In the genomic region with DNA sequence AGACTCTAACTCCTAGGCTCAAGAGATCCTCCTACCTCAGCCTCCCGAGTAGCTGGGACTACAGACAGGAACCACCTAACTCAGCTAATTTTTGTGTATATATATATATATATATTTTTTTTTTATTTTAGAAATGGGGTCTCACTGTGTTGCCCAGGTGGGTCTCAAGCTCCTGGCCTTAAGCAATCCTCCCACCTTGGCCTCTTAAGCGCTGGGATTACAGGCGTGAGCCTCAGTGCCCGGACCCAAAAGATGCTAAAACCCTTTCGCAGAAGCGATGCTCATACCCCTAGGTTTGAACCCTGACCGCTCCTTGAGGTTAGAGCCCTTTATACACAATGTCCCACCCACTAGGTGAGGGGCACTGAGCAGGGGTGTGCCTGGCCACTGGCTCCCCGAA, we compare ENCODE assay signal across 24 cellular contexts. TPM values are rescaled to one million over a fixed set of nuclear protein-coding genes. Genes with fewer than 3 reads are reported as not detected.
A peak's percentile ranks its signal among the peaks of the same experiment; 100 is the strongest.
DNase-seq lines count a peak whose midpoint lies in the region; ATAC-seq and TF ChIP-seq lines count a peak whose summit lies in the region.
"Had no signal": no experiment of that assay in that cellular context is flagged by ENCODE, and none has a peak within 500 bp of the region (broad histone marks: within the 10 kb centered on the region; RNA-seq: fewer than 3 reads in every experiment).

No MANE protein-coding gene starts in this region.

- TF ChIP-seq RAD21 in HCT116 (IDR thresholded peaks at IDR 0.05; ENCODE audit: low read depth), result no peak

- peak overlapping the region; percentile 74 for H3K4me3 Mint-ChIP-seq in WTC11
- H3K4me3 Mint-ChIP-seq: activated naive CD4-positive, alpha-beta T cell treated with anti-CD3 and anti-CD28 coated beads, Interleukin-2, amount 10 ng/mL, durations not matched to agents 7 days and 5 days; activated T-cell treated with anti-CD3 and anti-CD28 coated beads, Interleukin-2, amount 50 U/mL, for 4 hours; dendritic cell treated with granulocyte-macrophage colony-stimulating factor and Interleukin-4, amounts not matched to agents 40 ng/mL and 50 ng/mL, for 4 days; nephron; T-cell had no signal

- no peaks in the 10 kb centered on the region for H3K9me2 ChIP-seq in HCT116 (ENCODE audit: insufficient read depth)

- H2AFZ ChIP-seq in HCT116 (ENCODE audit: low read depth, low read length, poor library complexity, severe bottlenecking), result no peak overlapping the region

- H4K20me1 ChIP-seq in HCT116 (ENCODE audit: insufficient read depth), result no peaks in the 10 kb centered on the region

- H3K36me3 Mint-ChIP-seq in WTC11, result peaks cover 7% of the 10 kb centered on the region
- H3K36me3 Mint-ChIP-seq: activated naive CD4-positive, alpha-beta T cell treated with anti-CD3 and anti-CD28 coated beads, Interleukin-2, amount 10 ng/mL, durations not matched to agents 7 days and 5 days; T-cell had no signal

- no TSS peak for BruUV-seq in HCT116 (replicated peaks; lab: Mats Ljungman, UMichigan)

- no peak for DNase-seq in HCT116 (ENCODE audit: low read depth, low spot score)
- no peak for DNase-seq in WTC11 (ENCODE audit: low spot score)
- DNase-seq in putamen (ENCODE audit: low spot score), result no peak
- DNase-seq in NOMO-1 (lab: John Stamatoyannopoulos, UW; ENCODE audit: unreplicated experiment in 2 of 2), result no peak
- DNase-seq in activated CD8-positive, alpha-beta memory T cell treated with anti-CD3 and anti-CD28 coated beads for 24 hours, result no peak
- DNase-seq: ACHN; activated naive CD4-positive, alpha-beta T cell treated with anti-CD3 and anti-CD28 coated beads, Interleukin-2, amount 10 ng/mL, durations not matched to agents 7 days and 5 days; activated T-cell treated with anti-CD3 and anti-CD28 coated beads, Interleukin-2, amount 50 U/mL, for 4 hours; amygdala; NCI-H1092 treated with DMSO at 0.1 percent for 48 hours; NCI-H2029 treated with DMSO at 0.1 percent for 48 hours; NCI-H446; stimulated activated CD4-positive, alpha-beta T cell treated with anti-CD3 and anti-CD28 coated beads, Interleukin-1b, Interleukin-23, amount 100 ng/mL, for 48 hours; T-cell had no signal

- H3K36me3 ChIP-seq in HCT116 (ENCODE audit: control insufficient read depth in 1 of 2, insufficient read depth in 2 of 2, low read length in 2 of 2) (no peaks in the 10 kb centered on the region), neutrophil (peaks cover 17% of the 10 kb centered on the region)
- H3K36me3 ChIP-seq: BLaER1, suprapubic skin had no signal

- peaks cover 3% of the 10 kb centered on the region; the same call in 1 of the 2 replicates for H3K27me3 Mint-ChIP-seq in WTC11 (ENCODE audit: low read depth)

- intact Hi-C loops in HCT116 (cut with micrococcal nuclease), result no loop called here

- H3K9me3 ChIP-seq in HCT116 (ENCODE audit: control insufficient read depth in 1 of 2, insufficient read depth in 1 of 2, low read depth in 1 of 2, low read length in 2 of 2) (no peaks in the 10 kb centered on the region), neutrophil (no peaks in the 10 kb centered on the region)
- H3K9me3 ChIP-seq: BLaER1, suprapubic skin had no signal

- H3K27ac ChIP-seq in HCT116 (ENCODE audit: low read depth, low read length) (peak overlapping the region; percentile 76), neutrophil (peak overlapping the region; percentile 98)
- H3K27ac ChIP-seq: BLaER1, suprapubic skin had no signal

- H3K79me2 ChIP-seq in HCT116 (ENCODE audit: insufficient read depth, low read length), result no peaks in the 10 kb centered on the region

- H3K27ac Mint-ChIP-seq in WTC11, result peak overlapping the region; percentile 100
- H3K27ac Mint-ChIP-seq: activated naive CD4-positive, alpha-beta T cell treated with anti-CD3 and anti-CD28 coated beads, Interleukin-2, amount 10 ng/mL, durations not matched to agents 7 days and 5 days; dendritic cell treated with granulocyte-macrophage colony-stimulating factor and Interleukin-4, amounts not matched to agents 40 ng/mL and 50 ng/mL, for 4 days; T-cell had no signal

- H3K4me1 Mint-ChIP-seq in WTC11, result peaks cover 80% of the 10 kb centered on the region

- POLR2A ChIA-PET in HCT116 (lab: Charles Lee) (interaction anchor here (0.6 to 11.4 kb wide), 3 partner anchors 11 to 291 kb away, joined by 4 to 188 read pairs (median 4); partner anchors contain the start of genes CLDN6, HCFC1R1, PRSS27 and THOC6), WTC11 (lab: Charles Lee) (interaction anchor here (0.6 to 13.9 kb wide), 10 partner anchors 11 to 860 kb away, joined by 3 to 502 read pairs (median 4); partner anchors contain the start of genes CLDN6, HCFC1R1, THOC6 and TNFRSF12A)

- peak overlapping the region; percentile 64; the same call in 1 of the 2 replicates for H3K9ac ChIP-seq in HCT116 (ENCODE audit: low read length)
- H3K9ac ChIP-seq: BLaER1 had no signal

- peak overlapping the region; percentile 84 for H3K4me2 ChIP-seq in HCT116 (ENCODE audit: low read length)
- H3K4me2 ChIP-seq: BLaER1 had no signal

- no peak for TF ChIP-seq POLR2A in HCT116 (IDR thresholded peaks at IDR 0.05; ENCODE audit: borderline replicate concordance, extremely low read depth, insufficient read depth, insufficient read length)

- no peaks in the 10 kb centered on the region for H3K27me3 ChIP-seq in HCT116 (ENCODE audit: insufficient read depth, low read length)
- no peaks in the 10 kb centered on the region for H3K27me3 ChIP-seq in neutrophil

- CTCF ChIA-PET in HCT116 (lab: Charles Lee), result interaction anchor here (1.0 to 2.1 kb wide), 5 partner anchors 10 to 21 kb away, joined by 3 to 12 read pairs (median 6); partner anchors contain the start of genes HCFC1R1, THOC6 and TNFRSF12A
- CTCF ChIA-PET in WTC11 (lab: Charles Lee), result interaction anchor here (1.2 to 13.4 kb wide), 6 partner anchors 9 to 98 kb away, joined by 4 to 360 read pairs (median 6); partner anchors contain the start of genes CLDN6, HCFC1R1, PAQR4 and THOC6

- H3K4me3 ChIP-seq in HCT116 (replicated peaks in 1 of 2; ENCODE audit: low read depth in 1 of 2, low read length in 2 of 2) (peak overlapping the region in 1 of 2 experiments; percentile 46; a peak in 1 of 4 replicates), neutrophil (ENCODE audit: low read depth in 1 of 2, low read length in 1 of 2) (no peak overlapping the region)
- H3K4me3 ChIP-seq: BLaER1, suprapubic skin had no signal

- H3K9me3 Mint-ChIP-seq in WTC11, result no peaks in the 10 kb centered on the region
- H3K9me3 Mint-ChIP-seq: activated naive CD4-positive, alpha-beta T cell treated with anti-CD3 and anti-CD28 coated beads, Interleukin-2, amount 10 ng/mL, durations not matched to agents 7 days and 5 days; activated T-cell treated with anti-CD3 and anti-CD28 coated beads, Interleukin-2, amount 50 U/mL, for 4 hours; dendritic cell treated with granulocyte-macrophage colony-stimulating factor and Interleukin-4, amounts not matched to agents 40 ng/mL and 50 ng/mL, for 4 days; nephron; T-cell had no signal

- ATAC-seq in HCT116, result no peak
- no peak for ATAC-seq in WTC11
- ATAC-seq: activated T-cell treated with anti-CD3 and anti-CD28 coated beads, Interleukin-2, amount 50 U/mL, for 4 hours; T-cell had no signal

- TF ChIP-seq CTCF in HCT116 (IDR thresholded peaks at IDR 0.05 in 2 of 3, conservative IDR thresholded peaks at IDR 0.05 in 1 of 3; ENCODE audit: borderline replicate concordance in 1 of 3, insufficient read depth in 1 of 3, low read depth in 2 of 3, low read length in 2 of 3), result no peak
- TF ChIP-seq CTCF in WTC11 (IDR thresholded peaks at IDR 0.05), result no peak
- no peak for TF ChIP-seq CTCF in neutrophil (IDR thresholded peaks at IDR 0.05)

- H3K4me1 ChIP-seq in HCT116 (ENCODE audit: control insufficient read depth in 1 of 2, insufficient read depth in 2 of 2, low read length in 2 of 2) (peaks cover 65 to 98% of the 10 kb centered on the region in 2 experiments), neutrophil (ENCODE audit: control insufficient read depth in 1 of 2, insufficient read depth in 1 of 2, low read depth in 1 of 2, low read length in 1 of 2) (peaks cover 65% of the 10 kb centered on the region in 2 experiments)

- RAD21 ChIA-PET in HCT116 (lab: Charles Lee; ENCODE audit: low non-redundant PET in 1 of 2, low total read pairs in 2 of 2, uncharacterized antibody in 2 of 2, unreplicated experiment in 2 of 2), result no interaction called here

TF ChIP-seq in WTC11, 78 proteins besides CTCF, POLR2A, EP300 and RAD21:
- TF ChIP-seq ERG (CRISPR knock-in tag; IDR thresholded peaks at IDR 0.05), result no peak
- peak; percentile 70 for TF ChIP-seq ZNF121 (CRISPR knock-in tag; IDR thresholded peaks at IDR 0.05)

RNA-seq across cellular contexts. Expression of gene CLDN9, which starts 2.2 kb away (rescaled TPM):
- 0.76 TPM for total RNA-seq in HCT116 (2021; ENCODE audit: unreplicated experiment)
- polyA plus RNA-seq in HCT116 (2012), result 0.96 and 1.4 TPM in 2 replicates
- total RNA-seq in WTC11 (2021), result 0.87 to 1.1 TPM (median 0.92 TPM) in 3 replicates
- total RNA-seq: activated T-cell treated with anti-CD3 and anti-CD28 coated beads, Interleukin-2, amount 50 U/mL, for 4 hours; Daoy; endothelial cell of umbilical vein; mononuclear cell; posterior vena cava; skeletal muscle tissue; suprapubic skin had no signal

RNA-seq across cellular contexts. Expression of gene CLDN6, which starts 7.5 kb away (rescaled TPM):
- total RNA-seq in HCT116 (2021; ENCODE audit: unreplicated experiment), result 0.49 TPM
- polyA plus RNA-seq in HCT116 (2012), result 0.11 and 0.21 TPM in 2 replicates
- 746 to 778 TPM (median 775 TPM) in 3 replicates for total RNA-seq in WTC11 (2021)
- total RNA-seq: Daoy, endothelial cell of umbilical vein, mononuclear cell, posterior vena cava, skeletal muscle tissue, suprapubic skin had no signal

RNA-seq across cellular contexts. Expression of gene TNFRSF12A, which starts 9.7 kb away (rescaled TPM):
- total RNA-seq in HCT116 (2021; ENCODE audit: unreplicated experiment) (188 TPM), WTC11 (2021) (78.9 to 87.0 TPM (median 79.5 TPM) in 3 replicates)
- polyA plus RNA-seq in HCT116 (2012), result 222 and 257 TPM in 2 replicates

RNA-seq across cellular contexts. Expression of gene HCFC1R1, which starts 13.2 kb away (rescaled TPM):
- total RNA-seq in HCT116 (2021; ENCODE audit: unreplicated experiment) (60.0 TPM), WTC11 (2021) (76.0 to 84.0 TPM (median 83.2 TPM) in 3 replicates)
- 102 and 110 TPM in 2 replicates for polyA plus RNA-seq in HCT116 (2012)

RNA-seq across cellular contexts. Expression of gene THOC6, which starts 13.3 kb away (rescaled TPM):
- total RNA-seq in HCT116 (2021; ENCODE audit: unreplicated experiment), result 62.9 TPM
- 74.8 and 76.8 TPM in 2 replicates for polyA plus RNA-seq in HCT116 (2012)
- 76.5 to 94.2 TPM (median 88.7 TPM) in 3 replicates for total RNA-seq in WTC11 (2021)

Comparison
In these comparisons a context has a peak if more than half of its experiments do, and no peak if none do; other contexts are left out.
1. RNA of gene CLDN6, which starts 7.5 kb away (total RNA-seq): 746 to 778 TPM in WTC11; 0.49 TPM in HCT116 (single experiment); every median in the first group is over 100 times any median in the second.